In genomic region chr11:34636127-34636526, GRCh38 we compare ENCODE assay signal across 22 cellular contexts. TPM values are rescaled to one million over a fixed set of nuclear protein-coding genes. Genes with fewer than 3 reads are reported as not detected.
DNase-seq lines count a peak whose midpoint lies in the region; ATAC-seq, FAIRE-seq and TF ChIP-seq lines count a peak whose summit lies in the region.
"Had no signal": no experiment of that assay in that cellular context is flagged by ENCODE, and none has a peak within 500 bp of the region (broad histone marks: within the 10 kb centered on the region; RNA-seq: fewer than 3 reads in every experiment).

No MANE protein-coding gene starts in this region.

- H3K4me1 ChIP-seq in Panc1 (ENCODE audit: control insufficient read depth, insufficient read depth, low read length) (peaks cover 27% of the 10 kb centered on the region), mucosa of stomach (ENCODE audit: control insufficient read depth, insufficient read depth, low read length) (peaks cover 95% of the 10 kb centered on the region)

- no TSS peak for BruUV-seq in Panc1 (replicated peaks; lab: Mats Ljungman, UMichigan)

- H3K4me3 ChIP-seq in Panc1 (ENCODE audit: low read depth in 2 of 2, low read length in 2 of 2) (no peak overlapping the region), bronchial epithelial cell (ENCODE audit: low read depth, low read length) (no peak overlapping the region), mucosa of stomach (ENCODE audit: low read length) (peak overlapping the region; percentile 10)
- H3K4me3 ChIP-seq: BLaER1 had no signal

- TF ChIP-seq CTCF in Panc1 (IDR thresholded peaks at IDR 0.05) (no peak), bronchial epithelial cell (IDR thresholded peaks at IDR 0.05; ENCODE audit: insufficient read depth, low read length, severe bottlenecking) (no peak)

- intact Hi-C loops in Panc1 (cut with micrococcal nuclease; ENCODE audit: unreplicated experiment), result no loop called here
- intact Hi-C loops in posterior vena cava (cut with DNase I), result no loop called here

- peak overlapping the region; percentile 36; the same call in 1 of the 2 replicates for H3K27ac ChIP-seq in Panc1 (ENCODE audit: low read length)
- H3K27ac ChIP-seq: BLaER1 had no signal

- CTCF ChIA-PET in Panc1 (lab: Charles Lee), result no interaction called here

- in situ Hi-C loops in Panc1 (cut with HindIII; ENCODE audit: low pct_unique_long_range_greater_than_20kb, low sequenced_read_pairs), result no loop called here

- no peaks in the 10 kb centered on the region for H3K9me3 ChIP-seq in Panc1 (ENCODE audit: control insufficient read depth, insufficient read depth, low read depth, low read length)
- no peaks in the 10 kb centered on the region for H3K9me3 ChIP-seq in mucosa of stomach (ENCODE audit: control insufficient read depth, low read length)
- H3K9me3 ChIP-seq: BLaER1, SK-N-SH had no signal

- no peak for FAIRE-seq in bronchial epithelial cell (lab: Jason Lieb, UNC)
- FAIRE-seq: GM18507, RCC 7860 had no signal

- H3K27me3 ChIP-seq in Panc1 (ENCODE audit: control insufficient read depth, insufficient read depth, low read length), result no peaks in the 10 kb centered on the region
- no peaks in the 10 kb centered on the region for H3K27me3 ChIP-seq in bronchial epithelial cell (ENCODE audit: control insufficient read depth, insufficient read depth, low read length)
- H3K27me3 ChIP-seq in mucosa of stomach (ENCODE audit: control insufficient read depth, insufficient read depth, low read length), result no peaks in the 10 kb centered on the region
- H3K27me3 ChIP-seq: BLaER1 had no signal

- ATAC-seq in Panc1 (no peak), GM21526 (IDR thresholded peaks at IDR 0.05; ENCODE audit: low FRiP score, unreplicated experiment) (no peak), HG03378 (IDR thresholded peaks at IDR 0.05; ENCODE audit: unreplicated experiment) (no peak)

- H3K36me3 ChIP-seq in Panc1 (ENCODE audit: control insufficient read depth, insufficient read depth, low read length), result no peaks in the 10 kb centered on the region
- H3K36me3 ChIP-seq in bronchial epithelial cell (ENCODE audit: control insufficient read depth, insufficient read depth, low read length), result peaks cover 10% of the 10 kb centered on the region
- no peaks in the 10 kb centered on the region for H3K36me3 ChIP-seq in mucosa of stomach (ENCODE audit: control insufficient read depth, insufficient read depth, low read length)
- H3K36me3 ChIP-seq: BLaER1 had no signal

- H3K9ac ChIP-seq in mucosa of stomach (ENCODE audit: low read length), result no peak overlapping the region
- H3K9ac ChIP-seq: BLaER1, SK-N-SH had no signal

- DNase-seq in Panc1 (ENCODE audit: low read depth, low spot score), result no peak
- DNase-seq in bronchial epithelial cell (ENCODE audit: low read depth), result peak; percentile 63
- DNase-seq in NK-92 (lab: John Stamatoyannopoulos, UW; ENCODE audit: unreplicated experiment), result no peak
- no peak for DNase-seq in posterior vena cava (ENCODE audit: low spot score)
- DNase-seq: CD8-positive, alpha-beta memory T cell; DMS79 treated with DMSO at 0.1 percent for 48 hours; GOT3; KG1; NCI-H1048; NCI-H1436 treated with DMSO at 0.1 percent for 48 hours; NCI-H2081; NCI-H510A treated with DMSO at 0.1 percent for 48 hours; NCI-H82; SHP77; SK-N-SH had no signal

- POLR2A ChIA-PET in Panc1 (lab: Charles Lee), result no interaction called here

RNA-seq across cellular contexts. Expression of gene EHF, which starts 15.2 kb away (rescaled TPM):
- total RNA-seq in Panc1 (2021; ENCODE audit: unreplicated experiment) (0.51 TPM), bronchial epithelial cell (239 and 322 TPM in 2 replicates), posterior vena cava (not detected)
- 0.17 TPM for polyA plus RNA-seq in Panc1 (2012; ENCODE audit: insufficient read length)
- total RNA-seq: G401 had no signal
- polyA plus RNA-seq: CD8-positive, alpha-beta memory T cell; SK-N-SH had no signal

Comparison
In these comparisons a context has a peak if more than half of its experiments do, and no peak if none do; other contexts are left out.
1. RNA of gene EHF, which starts 15.2 kb away (total RNA-seq): 239 to 322 TPM in bronchial epithelial cell; 0.51 TPM in Panc1 (single experiment) and not detected in posterior vena cava; every median in the first group is over 100 times any median in the second.